Comparison of ENCODE assay signal across 18 cellular contexts in the genomic region with DNA sequence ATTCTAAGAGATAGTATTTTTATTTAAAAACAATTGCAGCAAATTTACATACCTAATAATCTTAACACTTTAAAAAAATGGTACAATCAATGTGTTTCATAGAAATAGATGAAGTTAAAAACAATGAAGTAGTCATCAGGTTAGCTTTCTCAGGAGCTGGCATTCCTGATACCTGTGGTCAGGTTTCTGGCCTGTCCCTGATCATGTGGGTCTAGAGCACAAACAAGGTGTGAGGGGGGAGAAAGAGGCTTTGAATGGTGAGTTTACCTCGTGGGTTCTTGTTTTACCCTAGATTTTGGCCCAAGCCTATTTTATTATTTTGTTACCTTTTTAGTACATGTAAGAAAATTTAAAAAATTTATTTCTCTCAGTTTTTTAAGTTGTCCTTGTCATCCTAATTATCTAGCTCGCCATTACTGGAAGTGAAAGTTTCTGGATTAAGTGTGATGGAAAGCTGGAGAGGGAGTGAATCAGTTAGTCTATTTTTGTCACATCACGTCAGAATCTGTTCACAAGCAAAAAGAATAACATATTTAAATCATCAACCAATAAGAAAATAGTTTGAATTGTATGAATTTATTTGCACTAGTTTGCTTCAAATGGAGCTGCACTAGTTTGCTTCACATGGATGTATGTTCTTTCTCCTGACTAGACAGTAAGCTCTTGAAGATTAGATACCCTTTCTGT.
"Had no signal": no experiment of that assay in that cellular context is flagged by ENCODE, and none has a peak within 500 bp of the region (broad histone marks: within the 10 kb centered on the region; RNA-seq: fewer than 3 reads in every experiment).

No MANE protein-coding gene starts in this region.

- H3K4me3 ChIP-seq: left lung, prostate gland, sigmoid colon, suprapubic skin, upper lobe of right lung had no signal

- H3K4me1 Mint-ChIP-seq: naive B cell had no signal

- H3K9me3 ChIP-seq: left lung, neutrophil, prostate gland, sigmoid colon, upper lobe of right lung had no signal

- ATAC-seq: effector memory CD8-positive, alpha-beta T cell; stimulated activated naive CD8-positive, alpha-beta T cell treated with anti-CD3 and anti-CD28 coated beads, Interleukin-15, Interleukin-2, amounts not matched to agents 100 U/mL and 50 U/mL, for 24 hours; upper lobe of right lung had no signal

- H3K4me3 Mint-ChIP-seq: activated naive CD4-positive, alpha-beta T cell treated with anti-CD3 and anti-CD28 coated beads for 36 hours; dendritic cell treated with granulocyte-macrophage colony-stimulating factor and Interleukin-4, amounts not matched to agents 40 ng/mL and 50 ng/mL, for 4 days; effector memory CD8-positive, alpha-beta T cell; naive B cell had no signal

- H3K27ac Mint-ChIP-seq: activated naive CD4-positive, alpha-beta T cell treated with anti-CD3 and anti-CD28 coated beads for 36 hours; dendritic cell treated with granulocyte-macrophage colony-stimulating factor and Interleukin-4, amounts not matched to agents 40 ng/mL and 50 ng/mL, for 4 days; effector memory CD8-positive, alpha-beta T cell had no signal

- H3K27ac ChIP-seq: left lung, neutrophil, sigmoid colon, suprapubic skin, upper lobe of right lung had no signal

- H3K36me3 ChIP-seq: left lung, neutrophil, prostate gland, sigmoid colon, suprapubic skin, upper lobe of right lung had no signal

- H3K4me1 ChIP-seq: left lung, prostate gland, suprapubic skin, upper lobe of right lung had no signal

- H3K27me3 Mint-ChIP-seq: dendritic cell treated with granulocyte-macrophage colony-stimulating factor and Interleukin-4, amounts not matched to agents 40 ng/mL and 50 ng/mL, for 4 days had no signal

- DNase-seq: activated CD4-positive, alpha-beta T cell treated with anti-CD3 and anti-CD28 coated beads for 48 hours; activated CD8-positive, alpha-beta memory T cell treated with anti-CD3 and anti-CD28 coated beads for 24 hours; activated naive CD4-positive, alpha-beta T cell treated with anti-CD3 and anti-CD28 coated beads for 36 hours; central memory CD4-positive, alpha-beta T cell; effector memory CD8-positive, alpha-beta T cell; glutamatergic neuron; left lung; naive B cell; sigmoid colon; stimulated activated CD4-positive, alpha-beta T cell treated with anti-CD3 and anti-CD28 coated beads, Interleukin-4, amount 100 ng/mL, for 1 hour; stimulated activated CD8-positive, alpha-beta memory T cell treated with anti-CD3 and anti-CD28 coated beads, Interleukin-4, amount 100 ng/mL, for 48 hours; stimulated activated naive CD8-positive, alpha-beta T cell treated with anti-CD3 and anti-CD28 coated beads, Interleukin-15, Interleukin-2, amounts not matched to agents 100 U/mL and 50 U/mL, for 24 hours; T-helper 9 cell; upper lobe of right lung had no signal

- H3K9me3 Mint-ChIP-seq: activated naive CD4-positive, alpha-beta T cell treated with anti-CD3 and anti-CD28 coated beads for 36 hours; effector memory CD8-positive, alpha-beta T cell had no signal

- H3K27me3 ChIP-seq: left lung, neutrophil, sigmoid colon, suprapubic skin, upper lobe of right lung had no signal
